8 cellular contexts compared by ENCODE assay signal in genomic region chr1:23369335-23370013, GRCh38. TPM values are rescaled to one million over a fixed set of nuclear protein-coding genes. Genes with fewer than 3 reads are reported as not detected.
A peak's percentile ranks its signal among the peaks of the same experiment; 100 is the strongest.
DNase-seq lines count a peak whose midpoint lies in the region; ATAC-seq and TF ChIP-seq lines count a peak whose summit lies in the region.

ZNF436 (minus strand) TSS chr1:23369836; CDS start chr1:23368005, 1,831 bp downstream.

- DNase-seq in AG04450 (ENCODE audit: low read depth, low spot score) (peak; percentile 64), HCEC 1CT (peak; percentile 68), NCI-H524 (lab: John Stamatoyannopoulos, UW) (peak; percentile 75 to 90), endodermal cell (no peak), memory B cell (ENCODE audit: low spot score in 2 of 2) (no peak), HPDE6-E6E7 (ENCODE audit: extremely low spot score) (no peak)
- DNase-seq in activated CD8-positive, alpha-beta memory T cell treated with anti-CD3 and anti-CD28 coated beads for 24 hours: peak; percentile 63

- peaks cover 32% of the 10 kb centered on the region for H3K9me3 Mint-ChIP-seq in endodermal cell
- no peaks in the 10 kb centered on the region for H3K9me3 Mint-ChIP-seq in memory B cell
- no peaks in the 10 kb centered on the region for H3K9me3 Mint-ChIP-seq in stimulated activated memory B cell treated with anti-CD40 and anti-IgM and Interleukin-4, amounts not matched to agents 10 μg/mL and 1 μg/mL and 100 μg/mL, for 72 hours

- no peak for ATAC-seq in memory B cell (ENCODE audit: low read depth)
- no peak for ATAC-seq in stimulated activated memory B cell treated with anti-CD40 and anti-IgM and Interleukin-4, amounts not matched to agents 10 μg/mL and 1 μg/mL and 100 μg/mL, for 72 hours

- H3K9me3 ChIP-seq in AG04450 (ENCODE audit: control insufficient read depth, insufficient read depth, low read length) (peaks cover 16% of the 10 kb centered on the region), endodermal cell (ENCODE audit: control insufficient read depth, low read length) (peaks cover 25% of the 10 kb centered on the region)

- H3K4me1 ChIP-seq in endodermal cell (ENCODE audit: control insufficient read depth, insufficient read depth, low read length): peaks cover 28% of the 10 kb centered on the region

- peak within 1 kb of the TSS; percentile 99 for H3K27ac Mint-ChIP-seq in endodermal cell
- peak within 1 kb of the TSS; percentile 90 for H3K27ac Mint-ChIP-seq in memory B cell
- peak within 1 kb of the TSS; percentile 94 for H3K27ac Mint-ChIP-seq in stimulated activated memory B cell treated with anti-CD40 and anti-IgM and Interleukin-4, amounts not matched to agents 10 μg/mL and 1 μg/mL and 100 μg/mL, for 72 hours

- H3K4me1 Mint-ChIP-seq in endodermal cell (peaks cover 53% of the 10 kb centered on the region), memory B cell (peaks cover 8% of the 10 kb centered on the region)
- peaks cover 18% of the 10 kb centered on the region for H3K4me1 Mint-ChIP-seq in stimulated activated memory B cell treated with anti-CD40 and anti-IgM and Interleukin-4, amounts not matched to agents 10 μg/mL and 1 μg/mL and 100 μg/mL, for 72 hours

- H3K4me3 Mint-ChIP-seq in endodermal cell (peak within 1 kb of the TSS; percentile 89), memory B cell (peak within 1 kb of the TSS; percentile 94)
- peak within 1 kb of the TSS; percentile 97 for H3K4me3 Mint-ChIP-seq in stimulated activated memory B cell treated with anti-CD40 and anti-IgM and Interleukin-4, amounts not matched to agents 10 μg/mL and 1 μg/mL and 100 μg/mL, for 72 hours

- no peaks in the 10 kb centered on the region for H3K27me3 ChIP-seq in AG04450 (ENCODE audit: control insufficient read depth, insufficient read depth, low read length)
- no peaks in the 10 kb centered on the region for H3K27me3 ChIP-seq in endodermal cell (ENCODE audit: control insufficient read depth, insufficient read depth, low read length, poor library complexity, severe bottlenecking)

- TF ChIP-seq CTCF in AG04450 (IDR thresholded peaks at IDR 0.05; ENCODE audit: low read depth, low read length): no peak
- TF ChIP-seq CTCF in endodermal cell (conservative IDR thresholded peaks at IDR 0.05): no peak

- WGBS in endodermal cell (ENCODE audit: insufficient coverage in 1 of 2, insufficient read length in 1 of 2), 2 experiments: 7 to 9% methylated on average over 24 to 29 of the region's 29 CpGs

- H3K4me3 ChIP-seq in AG04450 (ENCODE audit: low read depth, low read length) (peak within 1 kb of the TSS; percentile 99), endodermal cell (ENCODE audit: low read length) (peak within 1 kb of the TSS; percentile 95)

- H3K27ac ChIP-seq in AG04450 (ENCODE audit: low read depth, low read length): peak within 1 kb of the TSS; percentile 96
- H3K27ac ChIP-seq in endodermal cell (ENCODE audit: low read depth, low read length): peak within 1 kb of the TSS; percentile 99

- CTCF ChIA-PET in AG04450 (lab: Charles Lee): interaction anchor here (0.6 to 3.4 kb wide), 4 partner anchors 12 to 170 kb away, joined by 3 to 24 read pairs (median 4); no protein-coding TSS in a partner anchor

- peaks cover 66% of the 10 kb centered on the region for H3K27me3 Mint-ChIP-seq in endodermal cell (ENCODE audit: insufficient read depth)
- no peaks in the 10 kb centered on the region for H3K27me3 Mint-ChIP-seq in memory B cell
- no peaks in the 10 kb centered on the region for H3K27me3 Mint-ChIP-seq in stimulated activated memory B cell treated with anti-CD40 and anti-IgM and Interleukin-4, amounts not matched to agents 10 μg/mL and 1 μg/mL and 100 μg/mL, for 72 hours

- peaks cover 35% of the 10 kb centered on the region for H3K36me3 Mint-ChIP-seq in endodermal cell (ENCODE audit: low read depth)
- H3K36me3 Mint-ChIP-seq in memory B cell: peaks cover 2% of the 10 kb centered on the region
- peaks cover 16% of the 10 kb centered on the region for H3K36me3 Mint-ChIP-seq in stimulated activated memory B cell treated with anti-CD40 and anti-IgM and Interleukin-4, amounts not matched to agents 10 μg/mL and 1 μg/mL and 100 μg/mL, for 72 hours

- POLR2A ChIA-PET in AG04450 (lab: Yijun Ruan, JAX): interaction anchor here (0.6 to 1.2 kb wide), 6 partner anchors 16 to 267 kb away, joined by 3 to 13 read pairs (median 4); partner anchors contain the start of gene HNRNPR

- peaks cover 29% of the 10 kb centered on the region for H3K36me3 ChIP-seq in endodermal cell (ENCODE audit: control insufficient read depth, insufficient read depth, low read length)

- peak within 1 kb of the TSS; percentile 94 for H3K9ac ChIP-seq in endodermal cell (ENCODE audit: extremely low read depth, low read length, poor library complexity, severe bottlenecking)

RNA-seq across cellular contexts. Expression of gene ZNF436, which starts in this region (rescaled TPM):
- polyA plus RNA-seq in AG04450 (2011; rRNA removed): 14.2 and 17.2 TPM in 2 replicates
- 14.6 and 22.5 TPM in 2 replicates for polyA minus RNA-seq in AG04450 (2011; rRNA and poly(A)+ RNA removed)
- 10 to 100 TPM in 1 of 2 donors, 1 to 10 TPM in 1; 8.9 to 10.3 TPM for total RNA-seq in endodermal cell
- 10.1 TPM for polyA plus RNA-seq in endodermal cell (2013, experiment 1 of 2)
- polyA plus RNA-seq in endodermal cell (2013, experiment 2 of 2): 9.5 TPM

Comparison
In these comparisons a context has a peak if more than half of its experiments do, and no peak if none do; other contexts are left out.
1. DNase-seq: peak in AG04450 (single experiment), HCEC 1CT (single experiment), NCI-H524 (2 of 2) and activated CD8-positive, alpha-beta memory T cell treated with anti-CD3 and anti-CD28 coated beads for 24 hours (single experiment); none in endodermal cell (single experiment), memory B cell (0 of 2) and HPDE6-E6E7 (single experiment).
2. Peak in every context shown above with its lines, with median percentiles within 50 percentile points of each other: H3K27ac Mint-ChIP-seq and H3K4me3 Mint-ChIP-seq.